8 cellular contexts compared by ENCODE assay signal in the genomic region with DNA sequence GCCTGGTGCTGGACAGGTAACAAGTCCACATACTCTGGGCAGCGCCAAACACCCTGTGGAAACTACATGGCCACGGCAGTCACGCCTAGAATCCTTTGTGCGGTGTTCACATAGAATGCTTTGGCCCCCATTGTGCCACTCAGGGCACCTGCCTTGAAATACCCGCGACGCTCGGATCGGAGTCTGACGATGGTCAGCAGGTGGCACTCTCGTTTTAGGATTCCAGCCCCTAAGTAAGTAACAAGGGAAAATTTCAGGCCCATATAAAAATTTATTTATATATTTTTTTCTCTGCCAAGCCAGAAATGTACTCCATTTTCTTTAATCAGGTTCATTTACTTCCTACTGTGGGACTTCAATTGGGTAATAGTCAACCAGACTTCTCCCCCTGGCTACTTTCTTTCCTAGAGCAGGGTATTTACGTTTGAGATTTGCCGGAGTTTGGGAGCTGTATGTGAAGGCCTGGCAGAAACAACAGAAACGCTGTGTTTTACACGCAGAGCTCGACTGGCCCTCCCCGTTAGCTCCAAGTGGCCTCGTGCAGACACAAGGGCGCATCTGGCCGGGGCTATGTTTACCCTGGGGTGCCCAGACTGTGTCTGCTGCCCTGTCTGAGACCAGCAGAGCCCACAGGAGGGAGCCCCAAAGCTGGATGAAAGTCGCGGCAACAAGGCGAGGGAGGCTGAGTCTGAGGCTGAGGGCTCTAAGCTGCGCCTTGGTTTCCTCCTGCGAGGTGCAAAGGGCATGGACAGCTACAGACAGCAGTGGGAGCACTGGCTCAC. TPM values are rescaled to one million over a fixed set of nuclear protein-coding genes. Genes with fewer than 3 reads are reported as not detected.
DNase-seq lines count a peak whose midpoint lies in the region; ATAC-seq, FAIRE-seq and TF ChIP-seq lines count a peak whose summit lies in the region.

No MANE protein-coding gene starts in this region.

- peak overlapping the region in 6 of 11 experiments; percentile 4 to 70 (median 62); a peak in 9 of 22 replicates for H3K4me2 ChIP-seq in BLaER1 treated with 17β-estradiol and CSF1 and Interleukin-3, amounts not matched to agents 10 nM and 100 nM

- 13 to 31% (median 15%) methylated on average over 25 of the region's 25 CpGs for WGBS in ovary, 3 donors

- FAIRE-seq in GM12892 (lab: Jason Lieb, UNC) = no peak

- H3K9ac ChIP-seq in BLaER1 treated with 17β-estradiol and CSF1 and Interleukin-3, amounts not matched to agents 10 nM and 100 nM = no peak overlapping the region

- intact Hi-C loops in ovary (cut with DNase I) = loop anchor here in 3 of 4 donors (2.0 to 10.0 kb wide), 5 partner anchors 292 to 1210 kb away; a partner anchor contains a TSS

- DNase-seq in LHCN-M2 (ENCODE audit: low read depth) (peak; percentile 17), glomerular endothelial cell (ENCODE audit: extremely low read depth, low read depth, low spot score) (peak; percentile 83), ovary (peak; percentile 39 to 74 (median 61)), GM12892 (ENCODE audit: insufficient read length) (no peak)
- no peak for DNase-seq in stimulated activated CD4-positive, alpha-beta T cell treated with anti-CD3 and anti-CD28 coated beads, Interleukin-4, amount 100 ng/mL, for 1 hour

- H4K20me1 ChIP-seq in BLaER1 treated with 17β-estradiol and CSF1 and Interleukin-3, amounts not matched to agents 10 nM and 100 nM = no peaks in the 10 kb centered on the region

- TF ChIP-seq CTCF in VCaP (conservative IDR thresholded peaks at IDR 0.05) (peak; percentile 80), ovary (IDR thresholded peaks at IDR 0.05) (peak in 1 of 3 donors; percentile 16)

- no peaks in the 10 kb centered on the region for H3K9me3 ChIP-seq in BLaER1 treated with 17β-estradiol and CSF1 and Interleukin-3, amounts not matched to agents 10 nM and 100 nM (replicated peaks in 1 of 11)
- H3K9me3 ChIP-seq in ovary = no peaks in the 10 kb centered on the region

- H3K36me3 ChIP-seq in BLaER1 treated with 17β-estradiol and CSF1 and Interleukin-3, amounts not matched to agents 10 nM and 100 nM = no peaks in the 10 kb centered on the region
- no peaks in the 10 kb centered on the region for H3K36me3 ChIP-seq in ovary

- TF ChIP-seq EP300 in ovary (IDR thresholded peaks at IDR 0.05) = no peak

- H3K4me1 ChIP-seq in BLaER1 treated with 17β-estradiol and CSF1 and Interleukin-3, amounts not matched to agents 10 nM and 100 nM = peaks cover 0 to 27% (median 16%) of the 10 kb centered on the region in 10 experiments; a peak in 15 of 20 replicates
- H3K4me1 ChIP-seq in ovary (ENCODE audit: insufficient read depth) = peaks cover 3% of the 10 kb centered on the region

- TF ChIP-seq POLR2A in ovary (IDR thresholded peaks at IDR 0.05) (no peak), GM12892 (IDR thresholded peaks at IDR 0.05; ENCODE audit: low read depth, low read length) (no peak)

- no peak for ATAC-seq in HG03175 (IDR thresholded peaks at IDR 0.05; ENCODE audit: unreplicated experiment)

- no peak overlapping the region for H3K4me3 ChIP-seq in BLaER1 treated with 17β-estradiol and CSF1 and Interleukin-3, amounts not matched to agents 10 nM and 100 nM
- H3K4me3 ChIP-seq in ovary = no peak overlapping the region

- H3K27me3 ChIP-seq in BLaER1 treated with 17β-estradiol and CSF1 and Interleukin-3, amounts not matched to agents 10 nM and 100 nM = no peaks in the 10 kb centered on the region
- H3K27me3 ChIP-seq in ovary = no peaks in the 10 kb centered on the region

- peak overlapping the region in 6 of 11 experiments; percentile 22 to 69 (median 56); a peak in 9 of 22 replicates for H3K27ac ChIP-seq in BLaER1 treated with 17β-estradiol and CSF1 and Interleukin-3, amounts not matched to agents 10 nM and 100 nM
- H3K27ac ChIP-seq in VCaP (peak overlapping the region; percentile 46), ovary (no peak overlapping the region)

RNA-seq across cellular contexts. Expression of a gene that starts 41.6 kb away (rescaled TPM):
- not detected in 2 replicates for total RNA-seq in LHCN-M2 (2014; rRNA removed)
- polyA plus RNA-seq in LHCN-M2 (2012) = not detected
- total RNA-seq in glomerular endothelial cell = not detected in 2 replicates
- total RNA-seq in ovary = not detected
- polyA plus RNA-seq in ovary = not detected
- polyA plus RNA-seq in GM12892 (2012; ENCODE audit: missing spikeins) = not detected

Comparison
In these comparisons a context has a peak if more than half of its experiments do, and no peak if none do; other contexts are left out.
1. H3K27ac ChIP-seq: peak in BLaER1 treated with 17β-estradiol and CSF1 and Interleukin-3, amounts not matched to agents 10 nM and 100 nM (6 of 11) and VCaP (single experiment); none in ovary (0 of 2).
2. DNase-seq: peak in LHCN-M2 (single experiment), glomerular endothelial cell (single experiment) and ovary (5 of 5); none in stimulated activated CD4-positive, alpha-beta T cell treated with anti-CD3 and anti-CD28 coated beads, Interleukin-4, amount 100 ng/mL, for 1 hour (single experiment) and GM12892 (single experiment).